Comparison of ENCODE assay signal across 20 cellular contexts in genomic region chr14:99514552-99515300, GRCh38. TPM values are rescaled to one million over a fixed set of nuclear protein-coding genes. Genes with fewer than 3 reads are reported as not detected.
DNase-seq lines count a peak whose midpoint lies in the region; ATAC-seq, FAIRE-seq and TF ChIP-seq lines count a peak whose summit lies in the region.
"Had no signal": no experiment of that assay in that cellular context is flagged by ENCODE, and none has a peak within 500 bp of the region (broad histone marks: within the 10 kb centered on the region; RNA-seq: fewer than 3 reads in every experiment).

No MANE protein-coding gene starts in this region.

- H3K9me3 Mint-ChIP-seq in stimulated activated naive CD8-positive, alpha-beta T cell treated with anti-CD3 and anti-CD28 coated beads, Interleukin-15, amount 100 ng/mL, for 72 hours = no peaks in the 10 kb centered on the region
- H3K9me3 Mint-ChIP-seq: nephron; stimulated activated naive CD8-positive, alpha-beta T cell treated with anti-CD3 and anti-CD28 coated beads, Interleukin-15, Interleukin-2, amounts not matched to agents 100 ng/mL and 50 ng/mL, for 24 hours; T-cell had no signal

- no peaks in the 10 kb centered on the region for H3K9me2 ChIP-seq in hepatocyte (replicated peaks; ENCODE audit: insufficient read depth)

- peak overlapping the region; percentile 13 to 76 for H3K27ac Mint-ChIP-seq in stimulated activated naive CD8-positive, alpha-beta T cell treated with anti-CD3 and anti-CD28 coated beads, Interleukin-15, amount 100 ng/mL, for 72 hours
- H3K27ac Mint-ChIP-seq: nephron; stimulated activated naive CD8-positive, alpha-beta T cell treated with anti-CD3 and anti-CD28 coated beads, Interleukin-15, Interleukin-2, amounts not matched to agents 100 ng/mL and 50 ng/mL, for 24 hours; T-cell had no signal

- H3K4me1 Mint-ChIP-seq in stimulated activated naive CD8-positive, alpha-beta T cell treated with anti-CD3 and anti-CD28 coated beads, Interleukin-15, amount 100 ng/mL, for 72 hours = no peaks in the 10 kb centered on the region
- H3K4me1 Mint-ChIP-seq: T-cell had no signal

- ATAC-seq in stimulated activated naive CD8-positive, alpha-beta T cell treated with anti-CD3 and anti-CD28 coated beads, Interleukin-15, amount 100 ng/mL, for 72 hours = no peak
- ATAC-seq in stimulated activated naive CD8-positive, alpha-beta T cell treated with anti-CD3 and anti-CD28 coated beads, Interleukin-15, Interleukin-2, amounts not matched to agents 100 U/mL and 50 U/mL, for 24 hours = no peak
- ATAC-seq: psoas muscle had no signal

- 94% methylated on average over 18 of the region's 20 CpGs for WGBS in hepatocyte (ENCODE audit: low lambda C conversion rate, missing lambda C conversion rate)
- 86 to 89% (median 88%) methylated on average over 18 to 20 of the region's 20 CpGs for WGBS in ovary, 3 donors

- H3K27me3 ChIP-seq in hepatocyte (no peaks in the 10 kb centered on the region), ovary (no peaks in the 10 kb centered on the region)
- H3K27me3 ChIP-seq: esophagus squamous epithelium had no signal

- no peak for TF ChIP-seq POLR2A in ovary (IDR thresholded peaks at IDR 0.05)

- no peaks in the 10 kb centered on the region for H3K27me3 Mint-ChIP-seq in stimulated activated naive CD8-positive, alpha-beta T cell treated with anti-CD3 and anti-CD28 coated beads, Interleukin-15, amount 100 ng/mL, for 72 hours
- H3K27me3 Mint-ChIP-seq: stimulated activated naive CD8-positive, alpha-beta T cell treated with anti-CD3 and anti-CD28 coated beads, Interleukin-15, Interleukin-2, amounts not matched to agents 100 ng/mL and 50 ng/mL, for 24 hours; T-cell had no signal

- intact Hi-C loops in ovary (cut with DNase I) = loop anchor here in 2 of 4 donors (5.0 to 10.0 kb wide), 2 partner anchors 370 to 373 kb away; no protein-coding TSS in a partner anchor

- peaks cover 4% of the 10 kb centered on the region for H3K4me1 ChIP-seq in hepatocyte (ENCODE audit: insufficient read depth)
- peaks cover 2% of the 10 kb centered on the region for H3K4me1 ChIP-seq in ovary (ENCODE audit: insufficient read depth)
- H3K4me1 ChIP-seq: psoas muscle had no signal

- no peak for DNase-seq in stimulated activated naive CD8-positive, alpha-beta T cell treated with anti-CD3 and anti-CD28 coated beads, Interleukin-15, amount 100 ng/mL, for 72 hours
- no peak for DNase-seq in stimulated activated naive CD8-positive, alpha-beta T cell treated with anti-CD3 and anti-CD28 coated beads, Interleukin-15, Interleukin-2, amounts not matched to agents 100 U/mL and 50 U/mL, for 24 hours
- DNase-seq in hepatocyte (ENCODE audit: low spot score) (peak; percentile 4), ovary (peak in 3 of 5 donors; percentile 16 to 43 (median 21)), HT-29 (ENCODE audit: low spot score) (no peak), GDM1 (lab: John Stamatoyannopoulos, UW) (no peak), ACHN (no peak), GM19239 (ENCODE audit: insufficient read length, low spot score) (no peak)
- DNase-seq: effector CD4-positive, alpha-beta T cell; esophagus squamous epithelium; KG1; mammary epithelial cell; NCI-H2029 treated with DMSO at 0.1 percent for 48 hours; NCI-H446 treated with DMSO at 0.1 percent for 48 hours had no signal

- no peak for TF ChIP-seq EP300 in ovary (IDR thresholded peaks at IDR 0.05)

- H3K36me3 ChIP-seq in hepatocyte (replicated peaks; ENCODE audit: insufficient read depth, low read depth) = no peaks in the 10 kb centered on the region
- H3K36me3 ChIP-seq in ovary = no peaks in the 10 kb centered on the region

- no peak overlapping the region for H3K27ac ChIP-seq in hepatocyte
- H3K27ac ChIP-seq in ovary = no peak overlapping the region
- H3K27ac ChIP-seq: esophagus squamous epithelium, psoas muscle had no signal

- no peak for TF ChIP-seq CTCF in hepatocyte (IDR thresholded peaks at IDR 0.05; ENCODE audit: poor library complexity)
- TF ChIP-seq CTCF in ovary (IDR thresholded peaks at IDR 0.05) = no peak

- H3K4me3 ChIP-seq in hepatocyte (no peak overlapping the region), ovary (no peak overlapping the region)
- H3K4me3 ChIP-seq: esophagus squamous epithelium, psoas muscle had no signal

- no peak overlapping the region for H3K4me3 Mint-ChIP-seq in stimulated activated naive CD8-positive, alpha-beta T cell treated with anti-CD3 and anti-CD28 coated beads, Interleukin-15, amount 100 ng/mL, for 72 hours
- H3K4me3 Mint-ChIP-seq: nephron; stimulated activated naive CD8-positive, alpha-beta T cell treated with anti-CD3 and anti-CD28 coated beads, Interleukin-15, Interleukin-2, amounts not matched to agents 100 ng/mL and 50 ng/mL, for 24 hours; T-cell had no signal

- no peaks in the 10 kb centered on the region for H3K9me3 ChIP-seq in hepatocyte (ENCODE audit: low read depth)
- no peaks in the 10 kb centered on the region for H3K9me3 ChIP-seq in ovary
- H3K9me3 ChIP-seq: esophagus squamous epithelium, psoas muscle had no signal

- H2AFZ ChIP-seq in hepatocyte = no peak overlapping the region

- H4K20me1 ChIP-seq in hepatocyte (ENCODE audit: insufficient read depth, poor library complexity, severe bottlenecking) = peaks cover 20% of the 10 kb centered on the region

- in situ Hi-C loops in ACHN (cut with HindIII; ENCODE audit: low pct_ligation_motif_present, low pct_unique_long_range_greater_than_20kb, low sequenced_read_pairs) = no loop called here

- peaks cover 26% of the 10 kb centered on the region for H3K79me2 ChIP-seq in hepatocyte

- no peak for FAIRE-seq in GM19239 (lab: Jason Lieb, UNC)
- FAIRE-seq: bronchial epithelial cell, H54 had no signal

- no peak overlapping the region for H3K4me2 ChIP-seq in hepatocyte

RNA-seq across cellular contexts. Expression of gene CCNK, which starts 33.5 kb away (rescaled TPM):
- 15.6 and 22.0 TPM in 2 replicates for total RNA-seq in hepatocyte
- polyA plus RNA-seq in hepatocyte = 10.1 and 11.1 TPM in 2 replicates
- total RNA-seq in ovary = 10 to 100 TPM; 22.9 to 50.6 (median 46.8) TPM
- polyA plus RNA-seq in ovary = 10 to 100 TPM; 17.3 to 60.0 TPM
- total RNA-seq in HT-29 (2014; rRNA removed; shearing (Covaris generic)) = 7.1 and 12.4 TPM in 2 replicates

RNA-seq across cellular contexts. Expression of gene SETD3, which starts 34.1 kb away (rescaled TPM):
- 60.2 and 67.3 TPM in 2 replicates for total RNA-seq in hepatocyte
- polyA plus RNA-seq in hepatocyte = 43.6 and 47.0 TPM in 2 replicates
- total RNA-seq in ovary = 100 to 1,000 TPM in 2 of 7 donors, 10 to 100 TPM in 5; 68.6 to 133 (median 87.4) TPM
- polyA plus RNA-seq in ovary = 10 to 100 TPM; 27.9 to 52.9 TPM
- total RNA-seq in HT-29 (2014; rRNA removed; shearing (Covaris generic)) = 24.8 and 26.3 TPM in 2 replicates

Comparison
In these comparisons a context has a peak if more than half of its experiments do, and no peak if none do; other contexts are left out.
1. DNase-seq: peak in hepatocyte (single experiment) and ovary (3 of 5); none in stimulated activated naive CD8-positive, alpha-beta T cell treated with anti-CD3 and anti-CD28 coated beads, Interleukin-15, amount 100 ng/mL, for 72 hours (0 of 2), stimulated activated naive CD8-positive, alpha-beta T cell treated with anti-CD3 and anti-CD28 coated beads, Interleukin-15, Interleukin-2, amounts not matched to agents 100 U/mL and 50 U/mL, for 24 hours (single experiment), HT-29 (single experiment), GDM1 (single experiment), ACHN (single experiment) and GM19239 (single experiment).